In genomic region chr12:6015271-6015670, GRCh38 we compare ENCODE assay signal across 8 cellular contexts.
A peak's percentile ranks its signal among the peaks of the same experiment; 100 is the strongest.
DNase-seq lines count a peak whose midpoint lies in the region; ATAC-seq, FAIRE-seq and TF ChIP-seq lines count a peak whose summit lies in the region.
"Not testable (repeated sequence)": the region's sequence is repeated elsewhere in the genome, so short reads cannot be mapped to it uniquely, and the experiment has no call there.

No MANE protein-coding gene starts in this region.

- not testable (repeated sequence) for TF ChIP-seq EP300 in A549 (IDR thresholded peaks at IDR 0.05); GM12878 (IDR thresholded peaks at IDR 0.05; ENCODE audit: borderline replicate concordance in 1 of 2, control insufficient read depth in 1 of 2, low read depth in 2 of 2, low read length in 2 of 2); HepG2 (IDR thresholded peaks at IDR 0.05; ENCODE audit: low read depth in 2 of 2, low read length in 2 of 2); HepG2 (CRISPR knock-in tag; IDR thresholded peaks at IDR 0.05; ENCODE audit: borderline replicate concordance)

- H3K27me3 Mint-ChIP-seq in endodermal cell (ENCODE audit: insufficient read depth), result not testable (repeated sequence)

- not testable (repeated sequence) for H2AFZ ChIP-seq in Loucy (ENCODE audit: low read length); OCI-LY7 (ENCODE audit: low read length); GM12878 (ENCODE audit: control insufficient read depth, low read depth, low read length); HepG2 (ENCODE audit: low read length)

- H3K4me3 Mint-ChIP-seq in endodermal cell, result not testable (repeated sequence)

- in situ Hi-C loops in GM12878 (cut with MboI); HepG2 (cut with HindIII; ENCODE audit: extremely low pct_ligation_motif_present, low pct_unique_long_range_greater_than_20kb): not testable (repeated sequence)

- intact Hi-C loops in OCI-LY7 (cut with micrococcal nuclease; ENCODE audit: unreplicated experiment); GM12878 (cut with micrococcal nuclease; ENCODE audit: unreplicated experiment); HepG2 (cut with micrococcal nuclease; ENCODE audit: unreplicated experiment): not testable (repeated sequence)

- H3K9ac ChIP-seq in Loucy (ENCODE audit: low read depth, low read length, poor library complexity, severe bottlenecking); GM12878 (ENCODE audit: control insufficient read depth, insufficient read depth, low read length); endodermal cell (ENCODE audit: extremely low read depth, low read length, poor library complexity, severe bottlenecking); HepG2 (ENCODE audit: insufficient read depth, low read depth, low read length): not testable (repeated sequence)

- not testable (repeated sequence) for TF ChIP-seq RAD21 in A549 (conservative IDR thresholded peaks at IDR 0.05 in 1 of 2, IDR thresholded peaks at IDR 0.05 in 1 of 2); GM12878 (IDR thresholded peaks at IDR 0.05; ENCODE audit: insufficient read depth, low read depth, low read length); HepG2 (CRISPR knock-in tag; IDR thresholded peaks at IDR 0.05)

- H3K27ac ChIP-seq in A549; OCI-LY7 (ENCODE audit: low read depth, low read length, poor library complexity, severe bottlenecking); GM12878 (ENCODE audit: control insufficient read depth, insufficient read depth); endodermal cell (ENCODE audit: low read depth, low read length); HepG2 (ENCODE audit: extremely low read length, insufficient read depth, low read length): not testable (repeated sequence)

- ATAC-seq in A549, result peak; percentile 48 to 79; a peak in 5 of 6 replicates
- ATAC-seq in GM12878, result peak; percentile 48; the same call in 1 of the 3 replicates
- peak; percentile 72 for ATAC-seq in HepG2

- H3K4me3 ChIP-seq in A549; GM12875 (ENCODE audit: low read depth, low read length); Loucy (ENCODE audit: low read length, poor library complexity, severe bottlenecking); OCI-LY7 (ENCODE audit: low read depth, low read length, poor library complexity, severe bottlenecking); GM12878; endodermal cell (ENCODE audit: low read length); HepG2 (replicated peaks in 1 of 3; ENCODE audit: insufficient read depth in 1 of 3, low read depth in 2 of 3, low read length in 3 of 3): not testable (repeated sequence)

- CTCF ChIA-PET in A549 (lab: Yijun Ruan, JAX), result interaction anchor here (0.6 to 1.5 kb wide), 3 partner anchors 25 to 228 kb away, joined by 3 to 6 read pairs (median 3); no protein-coding TSS in a partner anchor
- CTCF ChIA-PET in OCI-LY7 (lab: Charles Lee; ENCODE audit: unreplicated experiment); GM12878 (lab: Yijun Ruan, JAX); HepG2 (lab: Yijun Ruan, JAX; ENCODE audit: low intra/inter-chr PET ratio, low total read pairs): not testable (repeated sequence)

- TF ChIP-seq CTCF in A549 (IDR thresholded peaks at IDR 0.05); GM12878 (IDR thresholded peaks at IDR 0.05 in 2 of 3, conservative IDR thresholded peaks at IDR 0.05 in 1 of 3; ENCODE audit: control insufficient read depth in 2 of 3, extremely low read depth in 1 of 3, insufficient read depth in 1 of 3, low read depth in 3 of 3, low read length in 3 of 3); HepG2 (CRISPR knock-in tag; IDR thresholded peaks at IDR 0.05): not testable (repeated sequence)
- TF ChIP-seq CTCF in GM12875 (IDR thresholded peaks at IDR 0.05; ENCODE audit: borderline replicate concordance, insufficient read depth, low read depth, low read length), result peak; percentile 14; the same call in 1 of the 2 replicates
- peak; percentile 19; the same call in 1 of the 2 replicates for TF ChIP-seq CTCF in Loucy (conservative IDR thresholded peaks at IDR 0.05; ENCODE audit: low read length)
- TF ChIP-seq CTCF in OCI-LY7 (conservative IDR thresholded peaks at IDR 0.05; ENCODE audit: low read length), result 0 out of 2 replicates have a peak, but pooled peaks have one; percentile 18
- peak; percentile 57 for TF ChIP-seq CTCF in endodermal cell (conservative IDR thresholded peaks at IDR 0.05)

- WGBS in A549 (ENCODE audit: missing lambda C conversion rate), result 3% methylated on average over 3 of the region's 3 CpGs
- WGBS in GM12878 (ENCODE audit: insufficient coverage, insufficient replicate concordance, low lambda C conversion rate, missing lambda C conversion rate), result 7% methylated on average over 3 of the region's 3 CpGs
- WGBS in endodermal cell (ENCODE audit: insufficient coverage in 1 of 2, insufficient read length in 1 of 2), 2 experiments, result no CpG with 5 or more reads among the region's 3 CpGs
- 14% methylated on average over 3 of the region's 3 CpGs for WGBS in HepG2 (ENCODE audit: low lambda C conversion rate)

- H3K27ac Mint-ChIP-seq in endodermal cell, result not testable (repeated sequence)

- not testable (repeated sequence) for H3K4me2 ChIP-seq in A549; Loucy (ENCODE audit: low read depth, low read length, poor library complexity, severe bottlenecking); OCI-LY7 (ENCODE audit: low read length); GM12878 (ENCODE audit: control insufficient read depth, insufficient read depth); HepG2 (ENCODE audit: low read depth, low read length)

- not testable (repeated sequence) for H3K79me2 ChIP-seq in Loucy (ENCODE audit: insufficient read depth, low read length); OCI-LY7 (ENCODE audit: insufficient read depth, low read depth, low read length); GM12878 (ENCODE audit: control insufficient read depth, insufficient read depth, low read length); HepG2 (ENCODE audit: insufficient read depth, low read length)

- H3K4me1 Mint-ChIP-seq in endodermal cell, result not testable (repeated sequence)

- POLR2A ChIA-PET in A549 (lab: Yijun Ruan, JAX); OCI-LY7 (lab: Charles Lee); GM12878 (lab: Charles Lee); HepG2 (lab: Yijun Ruan, JAX): not testable (repeated sequence)

- peaks cover 84% of the 10 kb centered on the region for H3K36me3 Mint-ChIP-seq in endodermal cell (ENCODE audit: low read depth)

- H3K4me1 ChIP-seq in A549; Loucy (ENCODE audit: insufficient read depth, low read length, poor library complexity, severe bottlenecking); OCI-LY7 (ENCODE audit: insufficient read depth, low read length, poor library complexity, severe bottlenecking); GM12878 (ENCODE audit: control insufficient read depth, insufficient read depth, low read length); endodermal cell (ENCODE audit: control insufficient read depth, insufficient read depth, low read length); HepG2 (ENCODE audit: insufficient read depth, low read length): not testable (repeated sequence)

- BruUV-seq in OCI-LY7 (replicated peaks; lab: Mats Ljungman, UMichigan); GM12878 (replicated peaks; lab: Mats Ljungman, UMichigan); HepG2 (replicated peaks; lab: Mats Ljungman, UMichigan): not testable (repeated sequence)

- H4K20me1 ChIP-seq in Loucy (ENCODE audit: insufficient read depth, low read length, poor library complexity, severe bottlenecking); OCI-LY7 (ENCODE audit: insufficient read depth, low read length); GM12878 (ENCODE audit: control insufficient read depth, insufficient read depth); HepG2 (ENCODE audit: insufficient read depth, low read length): not testable (repeated sequence)

- SMC1A ChIA-PET in GM12878 (lab: Charles Lee; ENCODE audit: uncharacterized antibody, unreplicated experiment), result not testable (repeated sequence)

- not testable (repeated sequence) for FAIRE-seq in A549 (lab: Jason Lieb, UNC)
- FAIRE-seq in GM12878 (lab: Jason Lieb, UNC) (peak; percentile 56), HepG2 (lab: Jason Lieb, UNC) (peak; percentile 74), urothelium cell line (lab: Jason Lieb, UNC) (peak; percentile 73)

- not testable (repeated sequence) for H3K9me2 ChIP-seq in Loucy (replicated peaks; ENCODE audit: low read depth, low read length); OCI-LY7 (ENCODE audit: insufficient read depth, low read length)

- H3K9me3 Mint-ChIP-seq in endodermal cell, result not testable (repeated sequence)

- H3K27me3 ChIP-seq in Loucy (ENCODE audit: insufficient read depth, low read length, poor library complexity, severe bottlenecking); GM12878 (replicated peaks in 1 of 2; ENCODE audit: control insufficient read depth in 2 of 2, insufficient read depth in 2 of 2, low read length in 1 of 2); endodermal cell (ENCODE audit: control insufficient read depth, insufficient read depth, low read length, poor library complexity, severe bottlenecking); HepG2 (ENCODE audit: control insufficient read depth in 1 of 2, insufficient read depth in 2 of 2, low read length in 2 of 2): not testable (repeated sequence)

- not testable (repeated sequence) for H3K36me3 ChIP-seq in Loucy (ENCODE audit: insufficient read depth, low read length); OCI-LY7 (ENCODE audit: insufficient read depth, low read length); GM12878 (ENCODE audit: control insufficient read depth in 2 of 2, insufficient read depth in 2 of 2, low read length in 1 of 2); HepG2 (replicated peaks in 1 of 2; ENCODE audit: control insufficient read depth in 1 of 2, insufficient read depth in 2 of 2, low read length in 2 of 2)
- H3K36me3 ChIP-seq in endodermal cell (ENCODE audit: control insufficient read depth, insufficient read depth, low read length), result peaks cover 26% of the 10 kb centered on the region

- H3F3A ChIP-seq in Loucy (ENCODE audit: low read depth), result not testable (repeated sequence)

- RAD21 ChIA-PET in GM12878 (lab: Charles Lee; ENCODE audit: unreplicated experiment), result not testable (repeated sequence)

- DNase-seq in A549 (ENCODE audit: low read depth in 1 of 2, low spot score in 1 of 2); OCI-LY7 (ENCODE audit: low spot score); GM12878 (ENCODE audit: low read depth, low spot score); endodermal cell; HepG2 (ENCODE audit: low spot score); urothelium cell line (ENCODE audit: low spot score): not testable (repeated sequence)

- not testable (repeated sequence) for TF ChIP-seq POLR2A in A549 (IDR thresholded peaks at IDR 0.05; ENCODE audit: low read length); GM12878 (IDR thresholded peaks at IDR 0.05; ENCODE audit: low read depth, low read length); HepG2 (IDR thresholded peaks at IDR 0.05; ENCODE audit: insufficient read depth in 1 of 2, low read depth in 2 of 2, low read length in 2 of 2)

- not testable (repeated sequence) for H3K9me3 ChIP-seq in A549; Loucy (ENCODE audit: insufficient read depth, low read depth, low read length); OCI-LY7 (ENCODE audit: low read length); GM12878 (replicated peaks; ENCODE audit: control insufficient read depth, insufficient read depth, low read length); endodermal cell (ENCODE audit: control insufficient read depth, low read length); HepG2 (ENCODE audit: low read length)
